12 cellular contexts compared by ENCODE assay signal in genomic region chr2:107932986-107933385, GRCh38. TPM values are rescaled to one million over a fixed set of nuclear protein-coding genes. Genes with fewer than 3 reads are reported as not detected.
DNase-seq lines count a peak whose midpoint lies in the region; ATAC-seq and TF ChIP-seq lines count a peak whose summit lies in the region.
"Had no signal": no experiment of that assay in that cellular context is flagged by ENCODE, and none has a peak within 500 bp of the region (broad histone marks: within the 10 kb centered on the region; RNA-seq: fewer than 3 reads in every experiment).

No MANE protein-coding gene starts in this region.

- H3K27ac Mint-ChIP-seq in nephron: peak overlapping the region; percentile 39 to 76 (median 47)
- H3K27ac Mint-ChIP-seq: memory B cell had no signal

- in situ Hi-C loops in T47D (cut with HindIII; ENCODE audit: low pct_unique_long_range_greater_than_20kb, low sequenced_read_pairs): no loop called here

- DNase-seq in GM03348 (ENCODE audit: low spot score): peak; percentile 16
- peak; percentile 6 for DNase-seq in NAMALWA (ENCODE audit: low spot score)
- DNase-seq in T47D (ENCODE audit: low read depth in 1 of 2, low spot score in 1 of 2): peak; percentile 0 to 46
- DNase-seq in dermis blood vessel endothelial cell: no peak
- no peak for DNase-seq in stimulated activated CD8-positive, alpha-beta memory T cell treated with anti-CD3 and anti-CD28 coated beads, Interleukin-4, amount 100 ng/mL, for 48 hours
- no peak for DNase-seq in SHP77 treated with DMSO at 0.1 percent for 48 hours (lab: John Stamatoyannopoulos, UW)
- DNase-seq: activated CD8-positive, alpha-beta memory T cell treated with anti-CD3 and anti-CD28 coated beads for 24 hours; NCI-H774 had no signal

- H3K4me1 Mint-ChIP-seq in nephron: peaks cover 29% of the 10 kb centered on the region
- H3K4me1 Mint-ChIP-seq: memory B cell had no signal

- H3K4me3 Mint-ChIP-seq in nephron: no peak overlapping the region
- H3K4me3 Mint-ChIP-seq: memory B cell had no signal

- H3K27me3 Mint-ChIP-seq in nephron (ENCODE audit: low read depth): peaks cover 5% of the 10 kb centered on the region
- H3K27me3 Mint-ChIP-seq: memory B cell had no signal

- no peaks in the 10 kb centered on the region for H3K36me3 Mint-ChIP-seq in nephron (ENCODE audit: low read depth)
- H3K36me3 Mint-ChIP-seq: memory B cell had no signal

- H3K9me3 Mint-ChIP-seq in nephron: no peaks in the 10 kb centered on the region
- H3K9me3 Mint-ChIP-seq: memory B cell had no signal

- ATAC-seq in HG03196 (IDR thresholded peaks at IDR 0.05; ENCODE audit: unreplicated experiment): no peak

- peak; percentile 71 to 75 (median 71) for TF ChIP-seq CTCF in nephron (IDR thresholded peaks at IDR 0.05; ENCODE audit: unreplicated experiment in 3 of 3)

RNA-seq across cellular contexts. Expression of gene SLC5A7, which starts 53.3 kb away (rescaled TPM):
- total RNA-seq in dermis blood vessel endothelial cell: not detected in 2 replicates
- total RNA-seq: dermis microvascular lymphatic vessel endothelial cell had no signal

Comparison
In these comparisons a context has a peak if more than half of its experiments do, and no peak if none do; other contexts are left out.
1. DNase-seq: peak in GM03348 (single experiment), NAMALWA (single experiment) and T47D (2 of 2); none in dermis blood vessel endothelial cell (single experiment), stimulated activated CD8-positive, alpha-beta memory T cell treated with anti-CD3 and anti-CD28 coated beads, Interleukin-4, amount 100 ng/mL, for 48 hours (single experiment) and SHP77 treated with DMSO at 0.1 percent for 48 hours (single experiment).